8 cellular contexts compared by ENCODE assay signal in the genomic region with DNA sequence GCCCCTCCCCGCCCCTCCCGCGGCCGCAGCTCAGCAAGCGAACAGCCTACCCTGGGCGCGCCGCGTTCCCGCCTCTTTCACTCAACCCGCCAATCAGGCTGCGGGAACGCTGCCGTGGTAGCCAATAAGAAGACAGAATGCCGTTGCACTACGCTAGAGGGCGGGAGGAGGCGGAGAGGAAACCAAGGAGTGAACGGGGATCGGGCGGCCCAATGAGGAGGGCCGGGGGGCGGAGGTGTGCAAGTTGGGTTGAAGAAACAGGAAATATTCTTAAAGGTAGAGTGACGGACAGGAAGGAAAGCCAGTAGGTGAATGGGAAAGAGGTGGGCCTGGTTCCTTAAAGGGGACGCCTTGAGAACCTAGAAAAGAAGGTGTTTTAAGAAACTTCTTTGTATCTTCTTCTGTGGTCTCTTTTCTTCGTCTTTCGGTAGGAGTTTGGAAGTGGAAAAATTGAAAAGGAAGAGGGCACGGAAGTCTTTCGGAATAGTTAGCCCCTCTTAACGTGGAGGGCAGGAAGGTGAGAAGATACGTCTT. TPM values are rescaled to one million over a fixed set of nuclear protein-coding genes. Genes with fewer than 3 reads are reported as not detected.
DNase-seq lines count a peak whose midpoint lies in the region; ATAC-seq and TF ChIP-seq lines count a peak whose summit lies in the region.

No MANE protein-coding gene starts in this region.

- peaks cover 13% of the 10 kb centered on the region for H3K4me1 Mint-ChIP-seq in WTC11
- H3K4me1 Mint-ChIP-seq in immature natural killer cell: peaks cover 28 to 33% of the 10 kb centered on the region in 2 donors

- peak; percentile 34 for TF ChIP-seq CTCF in AG04449 (IDR thresholded peaks at IDR 0.05; ENCODE audit: insufficient read depth, low read length, missing control alignments)
- no peak for TF ChIP-seq CTCF in WTC11 (IDR thresholded peaks at IDR 0.05)
- no peak for TF ChIP-seq CTCF in smooth muscle cell (IDR thresholded peaks at IDR 0.05; ENCODE audit: borderline replicate concordance, insufficient read depth, poor library complexity, severe bottlenecking)

- H3K9me3 Mint-ChIP-seq in WTC11 (no peaks in the 10 kb centered on the region), immature natural killer cell (no peaks in the 10 kb centered on the region)

- H3K4me3 Mint-ChIP-seq in WTC11 (no peak overlapping the region), immature natural killer cell (no peak overlapping the region)

- no peaks in the 10 kb centered on the region for H3K36me3 ChIP-seq in smooth muscle cell (ENCODE audit: low read depth)

- peak; percentile 95 for DNase-seq in AG04449 (ENCODE audit: low read depth, low spot score)
- DNase-seq in NCI-H2196 treated with DMSO at 0.1 percent for 48 hours (lab: John Stamatoyannopoulos, UW; ENCODE audit: unreplicated experiment): peak; percentile 100
- peak; percentile 99 for DNase-seq in WTC11 (ENCODE audit: low spot score)
- peak; percentile 100 for DNase-seq in central memory CD4-positive, alpha-beta T cell
- DNase-seq in immature natural killer cell: peak; percentile 99 to 100 (median 100)
- DNase-seq in smooth muscle cell (lab: John Stamatoyannopoulos, UW; ENCODE audit: unreplicated experiment): peak; percentile 88

- peak overlapping the region; percentile 61 for H3K27ac ChIP-seq in smooth muscle cell (ENCODE audit: low read depth)

- H3K27me3 Mint-ChIP-seq in WTC11 (ENCODE audit: low read depth): no peaks in the 10 kb centered on the region
- peaks cover 0 to 4% (median 4%) of the 10 kb centered on the region in 3 donors for H3K27me3 Mint-ChIP-seq in immature natural killer cell (ENCODE audit: low read depth in 3 of 3)

- peak; percentile 96 for ATAC-seq in GM18873 (IDR thresholded peaks at IDR 0.05; ENCODE audit: low FRiP score, unreplicated experiment)
- ATAC-seq in HG03139 (IDR thresholded peaks at IDR 0.05; ENCODE audit: unreplicated experiment): peak; percentile 89
- ATAC-seq in WTC11: peak; percentile 95

- peak overlapping the region; percentile 94 for H3K4me2 ChIP-seq in smooth muscle cell

- no peaks in the 10 kb centered on the region for H3K9me3 ChIP-seq in smooth muscle cell (replicated peaks; ENCODE audit: low read depth)

- H3K4me1 ChIP-seq in smooth muscle cell (ENCODE audit: low read depth): peaks cover 17% of the 10 kb centered on the region

- H3K36me3 Mint-ChIP-seq in WTC11 (no peaks in the 10 kb centered on the region), immature natural killer cell (peaks cover 0 to 2% (median 0%) of the 10 kb centered on the region in 3 donors)

- no peaks in the 10 kb centered on the region for H3F3A ChIP-seq in smooth muscle cell (ENCODE audit: low read depth)

- no peak overlapping the region for H3K27ac Mint-ChIP-seq in WTC11
- no peak overlapping the region for H3K27ac Mint-ChIP-seq in immature natural killer cell

- H3K4me3 ChIP-seq in AG04449 (ENCODE audit: low read depth, low read length) (peak overlapping the region; percentile 73), smooth muscle cell (peak overlapping the region; percentile 72)

- H4K20me1 ChIP-seq in smooth muscle cell (ENCODE audit: low read depth): no peaks in the 10 kb centered on the region

- WGBS in smooth muscle cell (ENCODE audit: low lambda C conversion rate): under 1% methylated on average over 28 of the region's 31 CpGs

- peak overlapping the region; percentile 94 for H2AFZ ChIP-seq in smooth muscle cell (ENCODE audit: low read depth)

- peaks cover 36% of the 10 kb centered on the region for H3K79me2 ChIP-seq in smooth muscle cell (ENCODE audit: low read depth)

- POLR2A ChIA-PET in AG04449 (lab: Yijun Ruan, JAX) (interaction anchor here (0.6 to 1.2 kb wide), 3 partner anchors 125 to 1135 kb away, joined by 3 read pairs; a partner anchor contains a TSS), WTC11 (lab: Charles Lee) (interaction anchor here (0.8 to 1.4 kb wide), 2 partner anchors 45 to 49 kb away, joined by 3 to 4 read pairs; a partner anchor contains a TSS)

- H3K27me3 ChIP-seq in smooth muscle cell (ENCODE audit: low read depth): no peaks in the 10 kb centered on the region

- peak overlapping the region; percentile 81 for H3K9ac ChIP-seq in smooth muscle cell (ENCODE audit: low read depth)

- CTCF ChIA-PET in AG04449 (lab: Yijun Ruan, JAX) (interaction anchor here (0.6 to 1.2 kb wide), 3 partner anchors 9 to 48 kb away, joined by 3 to 4 read pairs (median 3); no protein-coding TSS in a partner anchor), WTC11 (lab: Charles Lee) (interaction anchor here (0.6 to 1.6 kb wide), 8 partner anchors 9 to 357 kb away, joined by 3 to 15 read pairs (median 3); a partner anchor contains a TSS)

TF ChIP-seq in WTC11, 78 proteins besides CTCF, POLR2A, EP300 and RAD21:
- TF ChIP-seq SP1 (CRISPR knock-in tag; conservative IDR thresholded peaks at IDR 0.05): peak; percentile 89
- no peak for TF ChIP-seq IRF2 (CRISPR knock-in tag; IDR thresholded peaks at IDR 0.05; ENCODE audit: borderline replicate concordance, low read depth)
- TF ChIP-seq, protein P1, sequence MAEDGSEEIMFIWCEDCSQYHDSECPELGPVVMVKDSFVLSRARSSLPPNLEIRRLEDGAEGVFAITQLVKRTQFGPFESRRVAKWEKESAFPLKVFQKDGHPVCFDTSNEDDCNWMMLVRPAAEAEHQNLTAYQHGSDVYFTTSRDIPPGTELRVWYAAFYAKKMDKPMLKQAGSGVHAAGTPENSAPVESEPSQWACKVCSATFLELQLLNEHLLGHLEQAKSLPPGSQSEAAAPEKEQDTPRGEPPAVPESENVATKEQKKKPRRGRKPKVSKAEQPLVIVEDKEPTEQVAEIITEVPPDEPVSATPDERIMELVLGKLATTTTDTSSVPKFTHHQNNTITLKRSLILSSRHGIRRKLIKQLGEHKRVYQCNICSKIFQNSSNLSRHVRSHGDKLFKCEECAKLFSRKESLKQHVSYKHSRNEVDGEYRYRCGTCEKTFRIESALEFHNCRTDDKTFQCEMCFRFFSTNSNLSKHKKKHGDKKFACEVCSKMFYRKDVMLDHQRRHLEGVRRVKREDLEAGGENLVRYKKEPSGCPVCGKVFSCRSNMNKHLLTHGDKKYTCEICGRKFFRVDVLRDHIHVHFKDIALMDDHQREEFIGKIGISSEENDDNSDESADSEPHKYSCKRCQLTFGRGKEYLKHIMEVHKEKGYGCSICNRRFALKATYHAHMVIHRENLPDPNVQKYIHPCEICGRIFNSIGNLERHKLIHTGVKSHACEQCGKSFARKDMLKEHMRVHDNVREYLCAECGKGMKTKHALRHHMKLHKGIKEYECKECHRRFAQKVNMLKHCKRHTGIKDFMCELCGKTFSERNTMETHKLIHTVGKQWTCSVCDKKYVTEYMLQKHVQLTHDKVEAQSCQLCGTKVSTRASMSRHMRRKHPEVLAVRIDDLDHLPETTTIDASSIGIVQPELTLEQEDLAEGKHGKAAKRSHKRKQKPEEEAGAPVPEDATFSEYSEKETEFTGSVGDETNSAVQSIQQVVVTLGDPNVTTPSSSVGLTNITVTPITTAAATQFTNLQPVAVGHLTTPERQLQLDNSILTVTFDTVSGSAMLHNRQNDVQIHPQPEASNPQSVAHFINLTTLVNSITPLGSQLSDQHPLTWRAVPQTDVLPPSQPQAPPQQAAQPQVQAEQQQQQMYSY (CRISPR knock-in tag; IDR thresholded peaks at IDR 0.05): peak; percentile 69
- TF ChIP-seq, protein P2, sequence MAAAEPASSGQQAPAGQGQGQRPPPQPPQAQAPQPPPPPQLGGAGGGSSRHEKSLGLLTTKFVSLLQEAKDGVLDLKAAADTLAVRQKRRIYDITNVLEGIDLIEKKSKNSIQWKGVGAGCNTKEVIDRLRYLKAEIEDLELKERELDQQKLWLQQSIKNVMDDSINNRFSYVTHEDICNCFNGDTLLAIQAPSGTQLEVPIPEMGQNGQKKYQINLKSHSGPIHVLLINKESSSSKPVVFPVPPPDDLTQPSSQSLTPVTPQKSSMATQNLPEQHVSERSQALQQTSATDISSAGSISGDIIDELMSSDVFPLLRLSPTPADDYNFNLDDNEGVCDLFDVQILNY (CRISPR knock-in tag; IDR thresholded peaks at IDR 0.05): no peak
- TF ChIP-seq NFYB (CRISPR knock-in tag; conservative IDR thresholded peaks at IDR 0.05; ENCODE audit: low read depth): peak; percentile 88

RNA-seq across cellular contexts. Expression of a gene that starts 0.3 kb away (rescaled TPM):
- total RNA-seq in WTC11 (2021): 14.8 to 16.4 TPM (median 15.9 TPM) in 3 replicates
- polyA plus RNA-seq in immature natural killer cell: 1 to 10 TPM; 2.1 to 7.3 (median 2.6) TPM
- 12.3 and 14.7 TPM in 2 replicates for total RNA-seq in smooth muscle cell
- 2.9 and 3.9 TPM in 2 replicates for polyA plus RNA-seq in smooth muscle cell

RNA-seq across cellular contexts. Expression of a gene that starts 49.3 kb away (rescaled TPM):
- 170 to 193 TPM (median 175 TPM) in 3 replicates for total RNA-seq in WTC11 (2021)
- polyA plus RNA-seq in immature natural killer cell: 10 to 100 TPM; 58.0 to 80.1 (median 65.2) TPM
- total RNA-seq in smooth muscle cell: 82.0 and 97.8 TPM in 2 replicates
- 50.3 and 52.8 TPM in 2 replicates for polyA plus RNA-seq in smooth muscle cell

RNA-seq across cellular contexts. Expression of a gene that starts 50.1 kb away (rescaled TPM):
- 85.6 to 90.7 TPM (median 88.9 TPM) in 3 replicates for total RNA-seq in WTC11 (2021)
- polyA plus RNA-seq in immature natural killer cell: 10 to 100 TPM; 46.0 to 51.1 (median 46.1) TPM
- 41.7 and 60.7 TPM in 2 replicates for total RNA-seq in smooth muscle cell
- 38.7 and 41.6 TPM in 2 replicates for polyA plus RNA-seq in smooth muscle cell

Comparison
In these comparisons a context has a peak if more than half of its experiments do, and no peak if none do; other contexts are left out.
1. Peak in every context shown above with its lines: DNase-seq, ATAC-seq, H3K4me3 ChIP-seq and H3K27ac ChIP-seq.